8 cellular contexts compared by ENCODE assay signal in the genomic region with DNA sequence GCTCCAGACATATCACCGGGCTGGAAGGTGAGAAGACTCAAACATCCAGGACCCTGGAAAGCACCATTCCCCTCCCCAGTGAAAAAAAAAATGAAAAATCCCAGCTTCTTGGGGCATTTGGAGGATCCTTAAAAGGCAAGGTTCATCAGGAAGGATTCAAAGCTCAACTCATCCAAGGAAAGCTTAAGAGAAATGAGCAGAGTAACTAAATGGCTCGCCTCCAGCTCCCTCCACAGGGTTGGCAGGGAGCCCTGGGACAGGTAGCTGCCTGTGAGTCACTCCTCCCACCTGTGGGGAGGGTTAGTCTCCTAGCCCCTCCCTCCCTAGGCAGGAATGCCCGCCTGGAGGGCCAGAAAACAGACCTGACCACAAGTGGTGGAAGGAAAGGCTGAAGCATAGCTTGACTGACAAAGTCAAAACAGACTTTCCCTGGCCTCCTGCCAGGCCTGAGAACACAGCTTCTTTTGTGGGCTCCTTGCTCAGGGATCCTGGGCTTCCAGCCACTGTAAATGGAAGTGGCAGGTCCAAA. TPM values are rescaled to one million over a fixed set of nuclear protein-coding genes. Genes with fewer than 3 reads are reported as not detected.
A peak's percentile ranks its signal among the peaks of the same experiment; 100 is the strongest.
DNase-seq lines count a peak whose midpoint lies in the region; ATAC-seq and TF ChIP-seq lines count a peak whose summit lies in the region.

No MANE protein-coding gene starts in this region.

- peak overlapping the region; percentile 72 for H3K9ac ChIP-seq in HCT116 (ENCODE audit: low read length)

- H3K27ac ChIP-seq in HCT116 (ENCODE audit: low read depth, low read length) (peak overlapping the region; percentile 74), RWPE1 (peak overlapping the region; percentile 95), body of pancreas (peak overlapping the region; percentile 80 to 91 (median 86)), left lung (peak overlapping the region; percentile 81 to 85)

- TF ChIP-seq CTCF in HCT116 (IDR thresholded peaks at IDR 0.05 in 2 of 3, conservative IDR thresholded peaks at IDR 0.05 in 1 of 3; ENCODE audit: borderline replicate concordance in 1 of 3, insufficient read depth in 1 of 3, low read depth in 2 of 3, low read length in 2 of 3) (no peak), RWPE1 (conservative IDR thresholded peaks at IDR 0.05; ENCODE audit: low read depth) (no peak), body of pancreas (IDR thresholded peaks at IDR 0.05) (peak in 1 of 7 experiments; percentile 9), left lung (IDR thresholded peaks at IDR 0.05) (no peak), GM13977 (IDR thresholded peaks at IDR 0.05; ENCODE audit: extremely low read depth, insufficient read depth, missing control alignments) (no peak)

- ATAC-seq in HCT116, result peak; percentile 74
- ATAC-seq in body of pancreas, result peak; percentile 95
- ATAC-seq in left lung, result peak; percentile 81

- DNase-seq in AG08396 (ENCODE audit: low spot score), result peak; percentile 26
- DNase-seq in HCT116 (ENCODE audit: low read depth, low spot score), result peak; percentile 98
- DNase-seq in RWPE1 (ENCODE audit: low spot score), result peak; percentile 97
- DNase-seq in body of pancreas, result peak; percentile 98 to 100 (median 99)
- DNase-seq in left lung, result peak; percentile 87 to 91
- DNase-seq in stimulated activated CD8-positive, alpha-beta memory T cell treated with anti-CD3 and anti-CD28 coated beads, Interleukin-4, amount 100 ng/mL, for 48 hours, result peak; percentile 78
- no peak for DNase-seq in GM13977 (ENCODE audit: low spot score)
- no peak for DNase-seq in NCI-H1092 treated with DMSO at 0.1 percent for 48 hours (lab: John Stamatoyannopoulos, UW)

- no TSS peak for BruUV-seq in HCT116 (replicated peaks; lab: Mats Ljungman, UMichigan)

- H3K4me2 ChIP-seq in HCT116 (ENCODE audit: low read length), result peak overlapping the region; percentile 88

- H2AFZ ChIP-seq in HCT116 (ENCODE audit: low read depth, low read length, poor library complexity, severe bottlenecking), result no peak overlapping the region

- H3K27me3 ChIP-seq in HCT116 (ENCODE audit: insufficient read depth, low read length), result no peaks in the 10 kb centered on the region
- no peaks in the 10 kb centered on the region for H3K27me3 ChIP-seq in body of pancreas
- H3K27me3 ChIP-seq in left lung, result no peaks in the 10 kb centered on the region

- RAD21 ChIA-PET in HCT116 (lab: Charles Lee; ENCODE audit: low non-redundant PET in 1 of 2, low total read pairs in 2 of 2, uncharacterized antibody in 2 of 2, unreplicated experiment in 2 of 2), result no interaction called here

- no peaks in the 10 kb centered on the region for H3K9me2 ChIP-seq in HCT116 (ENCODE audit: insufficient read depth)

- CTCF ChIA-PET in HCT116 (lab: Charles Lee) (interaction anchor here (0.9 to 2.4 kb wide), 5 partner anchors 12 to 95 kb away, joined by 3 to 7 read pairs (median 4); no protein-coding TSS in a partner anchor), RWPE1 (lab: Yijun Ruan, JAX) (interaction anchor here (0.7 to 1.2 kb wide), 3 partner anchors 41 to 95 kb away, joined by 3 to 4 read pairs (median 4); no protein-coding TSS in a partner anchor)

- intact Hi-C loops in HCT116 (cut with micrococcal nuclease), result loop anchor here (1.0 to 2.0 kb wide), 2 partner anchors 38 to 94 kb away; no protein-coding TSS in a partner anchor
- intact Hi-C loops in body of pancreas (cut with DNase I), result no loop called here
- intact Hi-C loops in left lung (cut with DNase I), result no loop called here

- TF ChIP-seq RAD21 in HCT116 (IDR thresholded peaks at IDR 0.05; ENCODE audit: low read depth), result no peak

- in situ Hi-C loops in GM13977 (cut with MboI; ENCODE audit: low pct_unique_long_range_greater_than_20kb, low sequenced_read_pairs, unreplicated experiment), result no loop called here

- H4K20me1 ChIP-seq in HCT116 (ENCODE audit: insufficient read depth), result no peaks in the 10 kb centered on the region

- H3K36me3 ChIP-seq in HCT116 (ENCODE audit: control insufficient read depth in 1 of 2, insufficient read depth in 2 of 2, low read length in 2 of 2) (no peaks in the 10 kb centered on the region), body of pancreas (replicated peaks in 1 of 2; ENCODE audit: insufficient read depth in 1 of 2, low read depth in 2 of 2) (no peaks in the 10 kb centered on the region), left lung (no peaks in the 10 kb centered on the region)

- H3K9me3 ChIP-seq in HCT116 (ENCODE audit: control insufficient read depth in 1 of 2, insufficient read depth in 1 of 2, low read depth in 1 of 2, low read length in 2 of 2), result no peaks in the 10 kb centered on the region
- H3K9me3 ChIP-seq in body of pancreas, result no peaks in the 10 kb centered on the region
- H3K9me3 ChIP-seq in left lung, result no peaks in the 10 kb centered on the region

- TF ChIP-seq POLR2A in HCT116 (IDR thresholded peaks at IDR 0.05; ENCODE audit: borderline replicate concordance, extremely low read depth, insufficient read depth, insufficient read length) (no peak), body of pancreas (IDR thresholded peaks at IDR 0.05) (peak in 2 of 3 donors; percentile 23 to 27)

- POLR2A ChIA-PET in HCT116 (lab: Charles Lee), result interaction anchor here (0.9 to 1.4 kb wide), 2 partner anchors 22 to 39 kb away, joined by 3 read pairs; a partner anchor contains a TSS
- POLR2A ChIA-PET in RWPE1 (lab: Yijun Ruan, JAX; ENCODE audit: low non-redundant PET), result interaction anchor here (0.6 kb wide), 1 partner anchor 1113 kb away, joined by 4 read pairs; no protein-coding TSS in a partner anchor

- WGBS in body of pancreas, 2 donors, result 8 to 21% methylated on average over 2 to 3 of the region's 3 CpGs

- H3K4me3 ChIP-seq in HCT116 (replicated peaks in 1 of 2; ENCODE audit: low read depth in 1 of 2, low read length in 2 of 2), result peak overlapping the region; percentile 46 to 57
- H3K4me3 ChIP-seq in body of pancreas, result no peak overlapping the region
- H3K4me3 ChIP-seq in left lung, result peak overlapping the region in 1 of 2 donors; percentile 35

- peaks cover 71 to 98% of the 10 kb centered on the region in 2 experiments for H3K4me1 ChIP-seq in HCT116 (ENCODE audit: control insufficient read depth in 1 of 2, insufficient read depth in 2 of 2, low read length in 2 of 2)
- H3K4me1 ChIP-seq in body of pancreas, result peaks cover 86% of the 10 kb centered on the region
- peaks cover 35 to 93% of the 10 kb centered on the region in 2 donors for H3K4me1 ChIP-seq in left lung

- H3K79me2 ChIP-seq in HCT116 (ENCODE audit: insufficient read depth, low read length), result 0 out of 2 replicates have a peak, but pooled peaks cover 6% of the 10 kb centered on the region

TF ChIP-seq in HCT116, 20 proteins besides CTCF, POLR2A, EP300 and RAD21:
- TF ChIP-seq POLR2AphosphoS5 (IDR thresholded peaks at IDR 0.05; ENCODE audit: low read depth, low read length) (peak; percentile 90), ZNF274 (IDR thresholded peaks at IDR 0.05; ENCODE audit: low read depth, low read length) (no peak), YY1 (IDR thresholded peaks at IDR 0.05; ENCODE audit: extremely low read depth, insufficient replicate concordance, low read depth, low read length) (peak; percentile 52)
- TF ChIP-seq, protein P1, sequence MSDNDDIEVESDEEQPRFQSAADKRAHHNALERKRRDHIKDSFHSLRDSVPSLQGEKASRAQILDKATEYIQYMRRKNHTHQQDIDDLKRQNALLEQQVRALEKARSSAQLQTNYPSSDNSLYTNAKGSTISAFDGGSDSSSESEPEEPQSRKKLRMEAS (IDR thresholded peaks at IDR 0.05), result no peak
- TF ChIP-seq, protein P2, sequence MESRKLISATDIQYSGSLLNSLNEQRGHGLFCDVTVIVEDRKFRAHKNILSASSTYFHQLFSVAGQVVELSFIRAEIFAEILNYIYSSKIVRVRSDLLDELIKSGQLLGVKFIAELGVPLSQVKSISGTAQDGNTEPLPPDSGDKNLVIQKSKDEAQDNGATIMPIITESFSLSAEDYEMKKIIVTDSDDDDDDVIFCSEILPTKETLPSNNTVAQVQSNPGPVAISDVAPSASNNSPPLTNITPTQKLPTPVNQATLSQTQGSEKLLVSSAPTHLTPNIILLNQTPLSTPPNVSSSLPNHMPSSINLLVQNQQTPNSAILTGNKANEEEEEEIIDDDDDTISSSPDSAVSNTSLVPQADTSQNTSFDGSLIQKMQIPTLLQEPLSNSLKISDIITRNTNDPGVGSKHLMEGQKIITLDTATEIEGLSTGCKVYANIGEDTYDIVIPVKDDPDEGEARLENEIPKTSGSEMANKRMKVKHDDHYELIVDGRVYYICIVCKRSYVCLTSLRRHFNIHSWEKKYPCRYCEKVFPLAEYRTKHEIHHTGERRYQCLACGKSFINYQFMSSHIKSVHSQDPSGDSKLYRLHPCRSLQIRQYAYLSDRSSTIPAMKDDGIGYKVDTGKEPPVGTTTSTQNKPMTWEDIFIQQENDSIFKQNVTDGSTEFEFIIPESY (IDR thresholded peaks at IDR 0.05; ENCODE audit: extremely low read depth, insufficient replicate concordance, low read length), result peak; percentile 56

RNA-seq across cellular contexts. Expression of a gene that starts 0.7 kb away (rescaled TPM):
- total RNA-seq in HCT116 (2021; ENCODE audit: unreplicated experiment) (70.2 TPM), body of pancreas (1 to 10 TPM; 5.3 to 7.3 TPM), left lung (100 to 1,000 TPM in 1 of 2 donors, 10 to 100 TPM in 1; 64.1 to 126 TPM)
- 98.9 and 197 TPM in 2 replicates for polyA plus RNA-seq in HCT116 (2012)

RNA-seq across cellular contexts. Expression of a gene that starts 22.3 kb away (rescaled TPM):
- total RNA-seq in HCT116 (2021; ENCODE audit: unreplicated experiment) (not detected), body of pancreas (100 to 1,000 TPM in 1 of 2 donors, 10 to 100 TPM in 1; 59.9 to 221 TPM), left lung (10 to 100 TPM; 10.6 to 89.1 TPM)
- 0.06 TPM in 1 of 2 replicates, not detected in the other for polyA plus RNA-seq in HCT116 (2012)

RNA-seq across cellular contexts. Expression of a gene that starts 51.7 kb away (rescaled TPM):
- total RNA-seq in HCT116 (2021; ENCODE audit: unreplicated experiment) (0.27 TPM), body of pancreas (1 to 10 TPM in 1 of 2 donors, under 1 TPM in 1; 0.66 to 3.6 TPM), left lung (10 to 100 TPM in 1 of 2 donors, 1 to 10 TPM in 1; 8.1 to 30.7 TPM)
- not detected in 2 replicates for polyA plus RNA-seq in HCT116 (2012)

Comparison
In these comparisons a context has a peak if more than half of its experiments do, and no peak if none do; other contexts are left out.
1. DNase-seq: peak in AG08396 (single experiment), HCT116 (single experiment), RWPE1 (single experiment), body of pancreas (4 of 4), left lung (2 of 2) and stimulated activated CD8-positive, alpha-beta memory T cell treated with anti-CD3 and anti-CD28 coated beads, Interleukin-4, amount 100 ng/mL, for 48 hours (single experiment); none in GM13977 (single experiment) and NCI-H1092 treated with DMSO at 0.1 percent for 48 hours (single experiment).
2. H3K4me3 ChIP-seq: peak in HCT116 (2 of 2); none in body of pancreas (0 of 2).
3. RNA of a gene that starts 22.3 kb away (total RNA-seq): 59.9 to 221 TPM in body of pancreas and 10.6 to 89.1 TPM in left lung; not detected in HCT116 (single experiment); every median in the first group is over 10 times any median in the second.
4. Peak in every context shown above with its lines, with median percentiles within 50 percentile points of each other: ATAC-seq and H3K27ac ChIP-seq.